18 cellular contexts compared by ENCODE assay signal in the genomic region with DNA sequence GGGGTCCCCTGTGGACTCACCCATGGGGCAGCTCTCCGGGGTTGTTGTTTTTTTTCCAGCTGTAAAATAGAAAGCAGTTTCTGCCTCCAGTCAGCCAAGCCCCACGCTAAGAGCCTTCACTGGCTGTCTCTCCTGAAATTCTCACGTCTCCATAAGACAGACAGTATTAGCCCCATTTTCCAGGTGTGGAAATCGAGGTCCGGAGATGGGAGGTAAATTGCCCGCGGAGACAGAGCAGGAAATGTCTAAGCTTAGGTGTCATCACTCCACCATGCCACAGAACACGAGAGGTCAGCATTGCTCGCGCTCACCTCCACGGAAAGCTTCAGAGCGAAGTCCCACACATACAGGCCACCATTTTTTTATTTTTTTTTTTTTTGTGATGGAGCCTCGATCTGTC. TPM values are rescaled to one million over a fixed set of nuclear protein-coding genes. Genes with fewer than 3 reads are reported as not detected.
DNase-seq lines count a peak whose midpoint lies in the region; ATAC-seq and TF ChIP-seq lines count a peak whose summit lies in the region.
"Had no signal": no experiment of that assay in that cellular context is flagged by ENCODE, and none has a peak within 500 bp of the region (broad histone marks: within the 10 kb centered on the region; RNA-seq: fewer than 3 reads in every experiment).

No MANE protein-coding gene starts in this region.

- ATAC-seq in Right ventricle myocardium superior (ENCODE audit: poor library complexity) (no peak), upper lobe of left lung (ENCODE audit: low FRiP score in 2 of 2) (no peak)

- H3K9me3 Mint-ChIP-seq in activated CD4-positive, alpha-beta memory T cell treated with anti-CD3 and anti-CD28 coated beads, Interleukin-2, amount 10 ng/mL, durations not matched to agents 7 days and 5 days, result no peaks in the 10 kb centered on the region
- H3K9me3 Mint-ChIP-seq: CD14-positive monocyte had no signal

- POLR2A ChIA-PET in activated CD4-positive, alpha-beta memory T cell treated with anti-CD3 and anti-CD28 coated beads, Interleukin-2, amount 10 ng/mL, durations not matched to agents 7 days and 5 days (lab: Charles Lee), result no interaction called here

- no peak overlapping the region for H3K4me2 ChIP-seq in osteoblast (ENCODE audit: insufficient read depth, low read length)
- H3K4me2 ChIP-seq: BLaER1 had no signal

- H3K27me3 Mint-ChIP-seq in activated CD4-positive, alpha-beta memory T cell treated with anti-CD3 and anti-CD28 coated beads, Interleukin-2, amount 10 ng/mL, durations not matched to agents 7 days and 5 days, result no peaks in the 10 kb centered on the region
- H3K27me3 Mint-ChIP-seq: CD4-positive, alpha-beta memory T cell had no signal

- H2AFZ ChIP-seq in osteoblast (ENCODE audit: low read length), result no peak overlapping the region

- CTCF ChIA-PET in activated CD4-positive, alpha-beta memory T cell treated with anti-CD3 and anti-CD28 coated beads, Interleukin-2, amount 10 ng/mL, durations not matched to agents 7 days and 5 days (lab: Charles Lee), result interaction anchor here (0.8 to 2.1 kb wide), 2 partner anchors 28 to 39 kb away, joined by 3 to 6 read pairs; no protein-coding TSS in a partner anchor

- peaks cover 30% of the 10 kb centered on the region for H3K36me3 Mint-ChIP-seq in activated CD4-positive, alpha-beta memory T cell treated with anti-CD3 and anti-CD28 coated beads, Interleukin-2, amount 10 ng/mL, durations not matched to agents 7 days and 5 days (ENCODE audit: low read depth)
- H3K36me3 Mint-ChIP-seq: CD14-positive monocyte; CD4-positive, alpha-beta memory T cell had no signal

- peaks cover 14% of the 10 kb centered on the region for H3K4me1 Mint-ChIP-seq in activated CD4-positive, alpha-beta memory T cell treated with anti-CD3 and anti-CD28 coated beads, Interleukin-2, amount 10 ng/mL, durations not matched to agents 7 days and 5 days
- H3K4me1 Mint-ChIP-seq: CD14-positive monocyte had no signal

- DNase-seq in cardiac septum (ENCODE audit: low spot score) (peak; percentile 12), Right ventricle myocardium superior (no peak), osteoblast (ENCODE audit: insufficient read length, low spot score, missing footprints) (peak; percentile 62), NAMALWA (ENCODE audit: low spot score) (no peak), midbrain (lab: John Stamatoyannopoulos, UW) (no peak), upper lobe of left lung (no peak)
- DNase-seq in activated CD4-positive, alpha-beta memory T cell treated with anti-CD3 and anti-CD28 coated beads, Interleukin-2, amount 10 ng/mL, durations not matched to agents 7 days and 5 days, result no peak
- DNase-seq: 8988T; CD4-positive, alpha-beta memory T cell; DMS153; DMS79; GDM1; GOT3; H7 had no signal

- H3K27me3 ChIP-seq in osteoblast (ENCODE audit: insufficient read depth, low read length) (no peaks in the 10 kb centered on the region), upper lobe of left lung (no peaks in the 10 kb centered on the region)
- H3K27me3 ChIP-seq: BLaER1 had no signal

- 84 to 91% methylated on average over 13 of the region's 13 CpGs for WGBS in upper lobe of left lung, 2 donors

- no peak for TF ChIP-seq CTCF in osteoblast (IDR thresholded peaks at IDR 0.05; ENCODE audit: extremely low read depth, low read depth, low read length)
- TF ChIP-seq CTCF in upper lobe of left lung (IDR thresholded peaks at IDR 0.05), result no peak

- intact Hi-C loops in cardiac septum (cut with DNase I), result no loop called here
- intact Hi-C loops in Right ventricle myocardium superior (cut with DNase I), result no loop called here

- H3K4me1 ChIP-seq in osteoblast (ENCODE audit: insufficient read depth, low read length), result peaks cover 7% of the 10 kb centered on the region
- H3K4me1 ChIP-seq in upper lobe of left lung, result no peaks in the 10 kb centered on the region

- no peak overlapping the region for H3K4me3 Mint-ChIP-seq in activated CD4-positive, alpha-beta memory T cell treated with anti-CD3 and anti-CD28 coated beads, Interleukin-2, amount 10 ng/mL, durations not matched to agents 7 days and 5 days
- H3K4me3 Mint-ChIP-seq: CD14-positive monocyte; CD4-positive, alpha-beta memory T cell had no signal

- peak overlapping the region; percentile 30 for H3K27ac Mint-ChIP-seq in activated CD4-positive, alpha-beta memory T cell treated with anti-CD3 and anti-CD28 coated beads, Interleukin-2, amount 10 ng/mL, durations not matched to agents 7 days and 5 days
- H3K27ac Mint-ChIP-seq: CD4-positive, alpha-beta memory T cell had no signal

- no peak for TF ChIP-seq EP300 in upper lobe of left lung (IDR thresholded peaks at IDR 0.05)

- H3K79me2 ChIP-seq in osteoblast (ENCODE audit: insufficient read depth, low read length), result no peaks in the 10 kb centered on the region

- H4K20me1 ChIP-seq in osteoblast (ENCODE audit: insufficient read depth, low read length), result no peaks in the 10 kb centered on the region
- H4K20me1 ChIP-seq: BLaER1 had no signal

- H3K27ac ChIP-seq in osteoblast (ENCODE audit: low read depth, low read length) (no peak overlapping the region), upper lobe of left lung (no peak overlapping the region)
- H3K27ac ChIP-seq: BLaER1 had no signal

- TF ChIP-seq POLR2A in upper lobe of left lung (IDR thresholded peaks at IDR 0.05), result no peak

- H3K36me3 ChIP-seq in osteoblast (ENCODE audit: insufficient read depth, low read length), result no peaks in the 10 kb centered on the region
- H3K36me3 ChIP-seq in upper lobe of left lung, result no peaks in the 10 kb centered on the region

- no peaks in the 10 kb centered on the region for H3K9me3 ChIP-seq in osteoblast (ENCODE audit: low read depth, low read length)
- no peaks in the 10 kb centered on the region for H3K9me3 ChIP-seq in upper lobe of left lung
- H3K9me3 ChIP-seq: BLaER1 had no signal

- H3K4me3 ChIP-seq in osteoblast (ENCODE audit: insufficient read depth, low read length), result no peak overlapping the region
- H3K4me3 ChIP-seq in upper lobe of left lung, result no peak overlapping the region
- H3K4me3 ChIP-seq: BLaER1 had no signal

RNA-seq across cellular contexts. Expression of a gene that starts 44.6 kb away (rescaled TPM):
- 1.4 TPM for total RNA-seq in cardiac septum
- total RNA-seq in Right ventricle myocardium superior, result 0.59 TPM
- total RNA-seq in activated CD4-positive, alpha-beta memory T cell treated with anti-CD3 and anti-CD28 coated beads, Interleukin-2, amount 10 ng/mL, durations not matched to agents 7 days and 5 days, result 10 to 100 TPM; 32.9 to 34.3 TPM
- total RNA-seq in osteoblast, result under 0.01 and 0.29 TPM in 2 replicates
- 1 to 10 TPM in 4 of 6 donors, under 1 TPM in 2; 0.22 to 3.3 (median 1.2) TPM for total RNA-seq in upper lobe of left lung
- total RNA-seq: A673; CD4-positive, alpha-beta memory T cell; HT-29 had no signal

RNA-seq across cellular contexts. Expression of a gene that starts 59.1 kb away (rescaled TPM):
- total RNA-seq in cardiac septum, result 15.5 TPM
- total RNA-seq in Right ventricle myocardium superior, result 13.7 TPM
- 100 to 1,000 TPM; 434 to 447 TPM for total RNA-seq in activated CD4-positive, alpha-beta memory T cell treated with anti-CD3 and anti-CD28 coated beads, Interleukin-2, amount 10 ng/mL, durations not matched to agents 7 days and 5 days
- 11.2 and 12.7 TPM in 2 replicates for total RNA-seq in osteoblast
- total RNA-seq in upper lobe of left lung, result 100 to 1,000 TPM in 1 of 6 donors, 10 to 100 TPM in 5; 28.3 to 113 (median 58.5) TPM
- total RNA-seq: A673, HT-29 had no signal

Comparison
In these comparisons a context has a peak if more than half of its experiments do, and no peak if none do; other contexts are left out.
1. DNase-seq: peak in cardiac septum (single experiment) and osteoblast (single experiment); none in Right ventricle myocardium superior (single experiment), activated CD4-positive, alpha-beta memory T cell treated with anti-CD3 and anti-CD28 coated beads, Interleukin-2, amount 10 ng/mL, durations not matched to agents 7 days and 5 days (single experiment), NAMALWA (single experiment), midbrain (single experiment) and upper lobe of left lung (0 of 2).
2. RNA of a gene that starts 44.6 kb away (total RNA-seq): 32.9 to 34.3 TPM in activated CD4-positive, alpha-beta memory T cell treated with anti-CD3 and anti-CD28 coated beads, Interleukin-2, amount 10 ng/mL, durations not matched to agents 7 days and 5 days; 1.4 TPM in cardiac septum (single experiment), 0.22 to 3.3 TPM in upper lobe of left lung, 0.59 TPM in Right ventricle myocardium superior (single experiment) and under 0.01 to 0.29 TPM in osteoblast; every median in the first group is over 4 times any median in the second.